ENCODE assay signal across 11 cellular contexts in genomic region chr17:59791603-59792457, GRCh38.
DNase-seq lines count a peak whose midpoint lies in the region; ATAC-seq and TF ChIP-seq lines count a peak whose summit lies in the region.
"Had no signal": no experiment of that assay in that cellular context is flagged by ENCODE, and none has a peak within 500 bp of the region (broad histone marks: within the 10 kb centered on the region; RNA-seq: fewer than 3 reads in every experiment).

No MANE protein-coding gene starts in this region.

- H3K4me1 Mint-ChIP-seq in CD4-positive, CD25-positive, alpha-beta regulatory T cell: peaks cover 19 to 47% (median 28%) of the 10 kb centered on the region in 4 donors
- peaks cover 8% of the 10 kb centered on the region for H3K4me1 Mint-ChIP-seq in endothelial cell (ENCODE audit: unreplicated experiment)

- BruUV-seq in PC-9 (replicated peaks; lab: Mats Ljungman, UMichigan): no TSS peak

- no peak overlapping the region for H2AFZ ChIP-seq in PC-9

- POLR2A ChIA-PET in PC-9 (lab: Charles Lee; ENCODE audit: unreplicated experiment): no interaction called here
- POLR2A ChIA-PET in HEK293T (lab: Yijun Ruan, JAX): no interaction called here

- no peak overlapping the region for H3K27ac ChIP-seq in CD4-positive, CD25-positive, alpha-beta regulatory T cell (ENCODE audit: insufficient read depth, low read length, poor library complexity, severe bottlenecking)
- H3K27ac ChIP-seq in PC-9 (peak overlapping the region; percentile 17), psoas muscle (peak overlapping the region; percentile 30)

- peaks cover 35% of the 10 kb centered on the region for H3K79me2 ChIP-seq in PC-9 (ENCODE audit: low read depth)

- no peaks in the 10 kb centered on the region for H3K27me3 ChIP-seq in CD4-positive, CD25-positive, alpha-beta regulatory T cell (ENCODE audit: control insufficient read depth, insufficient read depth, low read length)
- H3K27me3 ChIP-seq in PC-9 (ENCODE audit: insufficient read depth, low read depth) (no peaks in the 10 kb centered on the region), psoas muscle (ENCODE audit: insufficient read depth in 3 of 3, low read length in 2 of 3) (no peaks in the 10 kb centered on the region)
- H3K27me3 ChIP-seq: MG63 had no signal

- peaks cover 48% of the 10 kb centered on the region for H3F3A ChIP-seq in PC-9 (ENCODE audit: insufficient read depth, low read depth)

- in situ Hi-C loops in ACHN (cut with HindIII; ENCODE audit: low pct_ligation_motif_present, low pct_unique_long_range_greater_than_20kb, low sequenced_read_pairs): no loop called here

- no peaks in the 10 kb centered on the region for H4K20me1 ChIP-seq in PC-9 (ENCODE audit: insufficient read depth)

- H3K36me3 Mint-ChIP-seq in CD4-positive, CD25-positive, alpha-beta regulatory T cell: peaks cover 13% of the 10 kb centered on the region
- H3K36me3 Mint-ChIP-seq in endothelial cell (ENCODE audit: low read depth, unreplicated experiment): no peaks in the 10 kb centered on the region

- intact Hi-C loops in PC-9 (cut with micrococcal nuclease; ENCODE audit: unreplicated experiment): no loop called here
- intact Hi-C loops in psoas muscle (cut with DNase I): no loop called here

- no peaks in the 10 kb centered on the region for H3K27me3 Mint-ChIP-seq in CD4-positive, CD25-positive, alpha-beta regulatory T cell
- H3K27me3 Mint-ChIP-seq in endothelial cell (ENCODE audit: unreplicated experiment): peaks cover 1% of the 10 kb centered on the region

- no peak for DNase-seq in CD4-positive, CD25-positive, alpha-beta regulatory T cell
- DNase-seq in PC-9: peak in 1 of 2 experiments; percentile 39
- no peak for DNase-seq in endothelial cell (ENCODE audit: low spot score)
- DNase-seq in psoas muscle: no peak
- no peak for DNase-seq in HEK293T (ENCODE audit: extremely low spot score)
- no peak for DNase-seq in activated gamma-delta T cell treated with Interleukin-2 at 50 U/mL for 16 hours
- DNase-seq in ACHN: no peak
- DNase-seq: MG63, occipital lobe, SW 1271 had no signal

- ATAC-seq in CD4-positive, CD25-positive, alpha-beta regulatory T cell (ENCODE audit: low read depth in 2 of 2): no peak
- no peak for ATAC-seq in psoas muscle
- ATAC-seq in GM19351 (IDR thresholded peaks at IDR 0.05; ENCODE audit: unreplicated experiment): no peak

- WGBS in psoas muscle, 3 donors: 92 to 95% (median 95%) methylated on average over 7 of the region's 7 CpGs

- H3K27ac Mint-ChIP-seq in CD4-positive, CD25-positive, alpha-beta regulatory T cell: peak overlapping the region in 2 of 3 donors; percentile 54 to 75
- H3K27ac Mint-ChIP-seq in endothelial cell (ENCODE audit: unreplicated experiment): peak overlapping the region; percentile 8

- no peaks in the 10 kb centered on the region for H3K9me3 Mint-ChIP-seq in CD4-positive, CD25-positive, alpha-beta regulatory T cell
- H3K9me3 Mint-ChIP-seq in endothelial cell (ENCODE audit: unreplicated experiment): no peaks in the 10 kb centered on the region

- CTCF ChIA-PET in PC-9 (lab: Charles Lee): no interaction called here
- CTCF ChIA-PET in HEK293T (lab: Yijun Ruan, JAX): no interaction called here

- H3K4me2 ChIP-seq in PC-9: no peak overlapping the region

- H3K4me1 ChIP-seq in CD4-positive, CD25-positive, alpha-beta regulatory T cell (ENCODE audit: control insufficient read depth, insufficient read depth, low read length, poor library complexity, severe bottlenecking): peaks cover 28% of the 10 kb centered on the region
- H3K4me1 ChIP-seq in PC-9 (replicated peaks; ENCODE audit: insufficient read depth) (peaks cover 34% of the 10 kb centered on the region), psoas muscle (peaks cover 9% of the 10 kb centered on the region)

- no peak overlapping the region for H3K4me3 ChIP-seq in CD4-positive, CD25-positive, alpha-beta regulatory T cell (ENCODE audit: low read depth, low read length)
- H3K4me3 ChIP-seq in PC-9: no peak overlapping the region
- H3K4me3 ChIP-seq in psoas muscle: no peak overlapping the region
- H3K4me3 ChIP-seq: MG63 had no signal

- peak overlapping the region in 1 of 4 donors; percentile 65 for H3K4me3 Mint-ChIP-seq in CD4-positive, CD25-positive, alpha-beta regulatory T cell
- H3K4me3 Mint-ChIP-seq in endothelial cell (ENCODE audit: unreplicated experiment): no peak overlapping the region

- no peaks in the 10 kb centered on the region for H3K9me2 ChIP-seq in PC-9 (ENCODE audit: insufficient read depth)

- H3K36me3 ChIP-seq in CD4-positive, CD25-positive, alpha-beta regulatory T cell (ENCODE audit: control insufficient read depth, insufficient read depth, low read length): no peaks in the 10 kb centered on the region
- H3K36me3 ChIP-seq in PC-9 (ENCODE audit: low read depth) (peaks cover 5% of the 10 kb centered on the region), psoas muscle (ENCODE audit: insufficient read depth in 1 of 2, low read depth in 1 of 2) (peaks cover 0 to 4% of the 10 kb centered on the region in 2 donors)

- TF ChIP-seq CTCF in PC-9 (conservative IDR thresholded peaks at IDR 0.05) (no peak), endothelial cell (IDR thresholded peaks at IDR 0.05; ENCODE audit: unreplicated experiment) (no peak), psoas muscle (IDR thresholded peaks at IDR 0.05) (no peak)

- no peaks in the 10 kb centered on the region for H3K9me3 ChIP-seq in CD4-positive, CD25-positive, alpha-beta regulatory T cell (ENCODE audit: control insufficient read depth in 2 of 2, low read length in 2 of 2)
- H3K9me3 ChIP-seq in PC-9 (ENCODE audit: insufficient read depth, low read depth) (no peaks in the 10 kb centered on the region), psoas muscle (no peaks in the 10 kb centered on the region)
- H3K9me3 ChIP-seq: MG63 had no signal

TF ChIP-seq in HEK293T, 16 proteins besides CTCF, POLR2A, EP300 and RAD21:
- no peak for TF ChIP-seq FOXA1 (IDR thresholded peaks at IDR 0.05)
- no peak for TF ChIP-seq SP1 (IDR thresholded peaks at IDR 0.05)
- TF ChIP-seq FOXK2 (IDR thresholded peaks at IDR 0.05): no peak
- TF ChIP-seq CTBP1 (IDR thresholded peaks at IDR 0.05; ENCODE audit: borderline replicate concordance): no peak
- TF ChIP-seq HDGF (IDR thresholded peaks at IDR 0.05; ENCODE audit: borderline replicate concordance): no peak
- TF ChIP-seq PKNOX1 (IDR thresholded peaks at IDR 0.05): no peak
- TF ChIP-seq TARDBP (IDR thresholded peaks at IDR 0.05): no peak
- TF ChIP-seq ELF4 (IDR thresholded peaks at IDR 0.05): no peak
- TF ChIP-seq LEF1 (IDR thresholded peaks at IDR 0.05; ENCODE audit: borderline replicate concordance): no peak
- no peak for TF ChIP-seq BHLHE40 (IDR thresholded peaks at IDR 0.05; ENCODE audit: borderline replicate concordance)
TF ChIP-seq in HEK293T: peak in this region for 0.
